In the genomic region with DNA sequence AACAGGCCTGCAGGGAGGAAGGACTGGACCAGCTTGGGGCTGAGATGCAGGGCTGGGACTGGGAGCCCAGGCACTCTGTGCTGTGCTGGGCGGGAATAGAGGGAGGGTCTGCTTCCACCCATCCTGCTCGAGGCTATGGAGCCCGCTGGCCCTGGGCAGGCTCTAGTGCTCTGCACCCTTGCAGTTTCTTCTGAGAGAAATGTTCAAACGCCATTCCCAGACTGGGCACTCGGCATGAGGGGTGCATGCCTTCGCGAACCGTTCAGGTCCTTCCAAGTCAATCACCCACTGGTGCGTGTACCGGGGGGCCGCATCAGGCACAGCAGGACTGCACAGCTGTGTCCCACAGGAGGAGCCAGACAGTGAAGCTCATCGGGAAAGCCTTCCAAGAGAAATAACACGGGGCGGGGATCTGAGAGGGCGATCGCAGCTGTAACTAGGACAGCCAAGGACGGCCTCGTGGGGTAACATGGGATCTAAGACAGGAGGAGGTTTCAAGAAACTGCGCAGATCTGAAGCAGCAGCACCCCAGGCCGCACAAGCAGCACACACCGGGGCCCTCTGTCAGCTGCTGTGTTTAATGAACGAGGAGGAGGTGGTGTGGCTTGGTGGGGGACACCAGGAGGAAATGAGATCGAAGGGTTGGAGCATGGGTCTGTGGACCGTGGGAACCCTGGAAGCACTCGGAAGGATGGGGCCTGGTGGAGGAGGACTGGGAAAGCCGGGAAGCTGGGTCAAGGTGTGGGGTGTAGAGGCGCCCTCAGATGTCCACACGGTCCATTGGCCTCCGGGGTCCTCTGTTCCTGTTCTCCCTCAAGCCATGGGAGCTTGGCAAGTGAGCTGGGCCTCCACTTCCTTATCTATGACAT, we compare ENCODE assay signal across 1 cellular context.
TF ChIP-seq lines count a peak whose summit lies in the region.

No MANE protein-coding gene starts in this region.

TF ChIP-seq in K562, 482 proteins besides CTCF, POLR2A, EP300 and RAD21:
- TF ChIP-seq RBFOX2 (IDR thresholded peaks at IDR 0.05; ENCODE audit: low read depth, low read length): 0 out of 2 replicates have a peak, but pooled peaks have one; percentile 3
- TF ChIP-seq ARID3B (CRISPR knock-in tag; IDR thresholded peaks at IDR 0.05; ENCODE audit: borderline replicate concordance): no peak
